In genomic region chr7:100679129-100679926, GRCh38 we compare ENCODE assay signal across 11 cellular contexts. TPM values are rescaled to one million over a fixed set of nuclear protein-coding genes. Genes with fewer than 3 reads are reported as not detected.
A peak's percentile ranks its signal among the peaks of the same experiment; 100 is the strongest.
DNase-seq lines count a peak whose midpoint lies in the region; TF ChIP-seq lines count a peak whose summit lies in the region.
"Had no signal": no experiment of that assay in that cellular context is flagged by ENCODE, and none has a peak within 500 bp of the region (broad histone marks: within the 10 kb centered on the region; RNA-seq: fewer than 3 reads in every experiment).

No MANE protein-coding gene starts in this region.

- H3K36me3 ChIP-seq in HEK293 (ENCODE audit: control insufficient read depth in 2 of 2, insufficient read depth in 1 of 2, low read length in 2 of 2) (peaks cover 0 to 72% of the 10 kb centered on the region in 2 experiments; a peak in 2 of 3 replicates), neuronal stem cell (replicated peaks in 1 of 2; ENCODE audit: control insufficient read depth in 2 of 2, insufficient read depth in 2 of 2, low read length in 2 of 2) (peaks cover 49 to 80% of the 10 kb centered on the region in 2 donors)

- H3K18ac ChIP-seq in neuronal stem cell (ENCODE audit: low read length), result no peak overlapping the region

- H3K27me3 Mint-ChIP-seq in type B pancreatic cell, result no peaks in the 10 kb centered on the region

- POLR2A ChIA-PET in HEK293 (lab: Yijun Ruan, JAX), result interaction anchor here (1.0 to 1.6 kb wide), 3 partner anchors 14 to 93 kb away, joined by 3 to 7 read pairs (median 3); partner anchors contain the start of genes FBXO24, LRCH4 and MOSPD3

- H3K4ac ChIP-seq in neuronal stem cell (ENCODE audit: low read length), result no peak overlapping the region

- peaks cover 3% of the 10 kb centered on the region for H3K36me3 Mint-ChIP-seq in type B pancreatic cell

- H3K4me3 ChIP-seq in HEK293 (ENCODE audit: low read depth, low read length) (no peak overlapping the region), coronary artery (no peak overlapping the region), neuronal stem cell (ENCODE audit: low read length in 2 of 2) (no peak overlapping the region)

- H3K9me3 ChIP-seq in HEK293 (ENCODE audit: control insufficient read depth, insufficient read depth, low read depth, low read length) (no peaks in the 10 kb centered on the region), neuronal stem cell (replicated peaks in 1 of 2; ENCODE audit: control insufficient read depth in 2 of 2, insufficient read depth in 1 of 2, low read depth in 1 of 2, low read length in 2 of 2) (peaks cover 0 to 1% of the 10 kb centered on the region in 2 donors)

- H2BK12ac ChIP-seq in neuronal stem cell (ENCODE audit: low read length), result no peak overlapping the region

- peaks cover 28% of the 10 kb centered on the region for H3K79me1 ChIP-seq in neuronal stem cell (ENCODE audit: low read depth, low read length)

- no peak overlapping the region for H3K4me3 Mint-ChIP-seq in type B pancreatic cell

- no peaks in the 10 kb centered on the region for H3K27me3 ChIP-seq in neuronal stem cell (ENCODE audit: control insufficient read depth in 3 of 3, insufficient read depth in 3 of 3, low read depth in 1 of 3, low read length in 3 of 3)

- DNase-seq in D341Med (ENCODE audit: low spot score) (peak; percentile 30), coronary artery (ENCODE audit: low spot score) (no peak), neuronal stem cell (ENCODE audit: low spot score) (no peak), type B pancreatic cell (ENCODE audit: extremely low spot score, unreplicated experiment) (no peak), NCI-H748 (lab: John Stamatoyannopoulos, UW; ENCODE audit: unreplicated experiment) (no peak), DMS114 treated with DMSO at 0.1 percent for 48 hours (lab: John Stamatoyannopoulos, UW; ENCODE audit: unreplicated experiment) (no peak), T-helper 9 cell (no peak)
- DNase-seq: GF-D8, NCI-H1105 had no signal

- peak overlapping the region; percentile 68 for H3K23ac ChIP-seq in neuronal stem cell (ENCODE audit: low read depth, low read length, poor library complexity)

- TF ChIP-seq CTCF in HEK293 (tag by site-specific recombination; IDR thresholded peaks at IDR 0.05), result no peak
- TF ChIP-seq CTCF in coronary artery (IDR thresholded peaks at IDR 0.05), result no peak
- TF ChIP-seq CTCF in type B pancreatic cell (conservative IDR thresholded peaks at IDR 0.05), result no peak

- H2AK5ac ChIP-seq in neuronal stem cell (ENCODE audit: low read depth, low read length), result no peak overlapping the region

- no peak overlapping the region for H2BK15ac ChIP-seq in neuronal stem cell (ENCODE audit: low read length)

- no CpG with 5 or more reads among the region's 13 CpGs for WGBS in neuronal stem cell (ENCODE audit: extremely low coverage in 2 of 2, insufficient read length in 2 of 2, insufficient replicate concordance in 1 of 2), 2 donors

- H2AFZ ChIP-seq in neuronal stem cell (ENCODE audit: low read length), result no peak overlapping the region

- H3K9me3 Mint-ChIP-seq in type B pancreatic cell, result no peaks in the 10 kb centered on the region

- H2BK5ac ChIP-seq in neuronal stem cell (ENCODE audit: low read length), result no peak overlapping the region

- H3K14ac ChIP-seq in neuronal stem cell (ENCODE audit: low read length), result no peak overlapping the region

- H3K4me1 ChIP-seq in HEK293 (ENCODE audit: control insufficient read depth, insufficient read depth, low read length) (peaks cover 6% of the 10 kb centered on the region; the same call in 1 of the 2 replicates), neuronal stem cell (ENCODE audit: control insufficient read depth in 2 of 2, insufficient read depth in 1 of 2, low read depth in 1 of 2, low read length in 2 of 2) (peaks cover 3 to 4% of the 10 kb centered on the region in 2 donors)

- H3K9ac ChIP-seq in neuronal stem cell (ENCODE audit: low read depth, low read length, poor library complexity), result no peak overlapping the region

- CTCF ChIA-PET in HEK293 (lab: Yijun Ruan, JAX), result interaction anchor here (8.4 kb wide), 1 partner anchor 12 kb away, joined by 77 read pairs; no protein-coding TSS in a partner anchor

- H4K91ac ChIP-seq in neuronal stem cell (ENCODE audit: low read depth, low read length, poor library complexity), result no peak overlapping the region

- no peak overlapping the region for H2BK120ac ChIP-seq in neuronal stem cell (ENCODE audit: low read depth, low read length)

- H3K27ac ChIP-seq in HEK293 (ENCODE audit: extremely low read depth, low read depth, low read length) (peak overlapping the region; percentile 49; the same call in 1 of the 2 replicates), coronary artery (peak overlapping the region; percentile 17 to 58), neuronal stem cell (replicated peaks; ENCODE audit: low read length) (peak overlapping the region; percentile 29)

- H3K4me1 Mint-ChIP-seq in type B pancreatic cell (ENCODE audit: unreplicated experiment), result peaks cover 10% of the 10 kb centered on the region

- H3K27ac Mint-ChIP-seq in type B pancreatic cell, result no peak overlapping the region

- H3K4me2 ChIP-seq in neuronal stem cell (ENCODE audit: insufficient read depth, low read length, poor library complexity, severe bottlenecking), result no peak overlapping the region

- no peak overlapping the region for H4K8ac ChIP-seq in neuronal stem cell (ENCODE audit: low read depth, low read length)

TF ChIP-seq in HEK293, 187 proteins besides CTCF, POLR2A, EP300 and RAD21 (continues in another document):
- TF ChIP-seq ZFHX2 (tag by site-specific recombination; conservative IDR thresholded peaks at IDR 0.05) (peak; percentile 80), SP7 (tag by site-specific recombination; IDR thresholded peaks at IDR 0.05) (peak; percentile 50), PRDM10 (tag by site-specific recombination; IDR thresholded peaks at IDR 0.05) (peak; percentile 15; the same call in 1 of the 2 replicates), HOXC10 (CRISPR knock-in tag; IDR thresholded peaks at IDR 0.05) (no peak), ZNF398 (tag by site-specific recombination; IDR thresholded peaks at IDR 0.05) (peak; percentile 77), OSR2 (tag by site-specific recombination; IDR thresholded peaks at IDR 0.05) (peak; percentile 71; the same call in 1 of the 2 replicates), SP2 (tag by site-specific recombination; IDR thresholded peaks at IDR 0.05) (peak; percentile 64), ZSCAN16 (tag by site-specific recombination; IDR thresholded peaks at IDR 0.05) (no peak)

RNA-seq across cellular contexts. Expression of gene GNB2, which starts 5.8 kb away (rescaled TPM):
- 110 TPM for polyA plus RNA-seq in neuronal stem cell (2013, experiment 1 of 2)
- polyA plus RNA-seq in neuronal stem cell (2013, experiment 2 of 2), result 110 TPM
- total RNA-seq in type B pancreatic cell (ENCODE audit: low replicate concordance), result 179 and 203 TPM in 2 replicates

RNA-seq across cellular contexts. Expression of gene GIGYF1, which starts 14.7 kb away (rescaled TPM):
- 29.2 TPM for polyA plus RNA-seq in neuronal stem cell (2013, experiment 1 of 2)
- polyA plus RNA-seq in neuronal stem cell (2013, experiment 2 of 2), result 28.5 TPM
- 49.5 and 79.4 TPM in 2 replicates for total RNA-seq in type B pancreatic cell (ENCODE audit: low replicate concordance)

RNA-seq across cellular contexts. Expression of gene ACTL6B, which starts 23.1 kb away (rescaled TPM):
- 0.07 TPM for polyA plus RNA-seq in neuronal stem cell (2013, experiment 1 of 2)
- polyA plus RNA-seq in neuronal stem cell (2013, experiment 2 of 2), result 0.04 TPM
- total RNA-seq in type B pancreatic cell (ENCODE audit: low replicate concordance), result 1.8 and 2.4 TPM in 2 replicates
- total RNA-seq: mononuclear cell had no signal

RNA-seq across cellular contexts. Expression of gene POP7, which starts 26.6 kb away (rescaled TPM):
- 50.2 TPM for polyA plus RNA-seq in neuronal stem cell (2013, experiment 1 of 2)
- 53.7 TPM for polyA plus RNA-seq in neuronal stem cell (2013, experiment 2 of 2)
- 39.2 and 41.0 TPM in 2 replicates for total RNA-seq in type B pancreatic cell (ENCODE audit: low replicate concordance)

RNA-seq across cellular contexts. Expression of gene TFR2, which starts 38.0 kb away (rescaled TPM):
- 0.53 TPM for polyA plus RNA-seq in neuronal stem cell (2013, experiment 1 of 2)
- 0.47 TPM for polyA plus RNA-seq in neuronal stem cell (2013, experiment 2 of 2)
- 1.8 and 2.5 TPM in 2 replicates for total RNA-seq in type B pancreatic cell (ENCODE audit: low replicate concordance)
